Comparison of ENCODE assay signal across 4 cellular contexts in genomic region chr10:73394325-73394724, GRCh38. TPM values are rescaled to one million over a fixed set of nuclear protein-coding genes. Genes with fewer than 3 reads are reported as not detected.
DNase-seq lines count a peak whose midpoint lies in the region; ATAC-seq, FAIRE-seq and TF ChIP-seq lines count a peak whose summit lies in the region.
"Not testable (repeated sequence)": the region's sequence is repeated elsewhere in the genome, so short reads cannot be mapped to it uniquely, and the experiment has no call there.
"Had no signal": no experiment of that assay in that cellular context is flagged by ENCODE, and none has a peak within 500 bp of the region (broad histone marks: within the 10 kb centered on the region; RNA-seq: fewer than 3 reads in every experiment).

No MANE protein-coding gene starts in this region.

- ATAC-seq in K562, result not testable (repeated sequence)

- not testable (repeated sequence) for H3K9me3 ChIP-seq in HEK293 (ENCODE audit: control insufficient read depth, insufficient read depth, low read depth, low read length); K562 (replicated peaks; ENCODE audit: control insufficient read depth, insufficient read depth, low read depth, low read length)

- H4K20me1 ChIP-seq in K562 (replicated peaks; ENCODE audit: control insufficient read depth, insufficient read depth, low read length), result not testable (repeated sequence)

- intact Hi-C loops in K562 (cut with micrococcal nuclease), result not testable (repeated sequence)

- CTCF ChIA-PET in HEK293 (lab: Yijun Ruan, JAX); K562 (lab: Yijun Ruan, JAX; ENCODE audit: low intra/inter-chr PET ratio): not testable (repeated sequence)

- not testable (repeated sequence) for H3K27ac ChIP-seq in HEK293 (ENCODE audit: extremely low read depth, low read depth, low read length); K562 (ENCODE audit: extremely low read depth, low read depth, low read length)

- H3K36me3 ChIP-seq in HEK293 (ENCODE audit: control insufficient read depth in 2 of 2, insufficient read depth in 1 of 2, low read length in 2 of 2), result peaks cover 34 to 56% of the 10 kb centered on the region in 2 experiments
- peaks cover 70% of the 10 kb centered on the region for H3K36me3 ChIP-seq in K562 (ENCODE audit: control insufficient read depth, insufficient read depth, low read length)

- TF ChIP-seq EP300 in K562 (IDR thresholded peaks at IDR 0.05; ENCODE audit: low read length), result not testable (repeated sequence)

- not testable (repeated sequence) for H3K9ac ChIP-seq in K562 (ENCODE audit: insufficient read depth in 1 of 2, low read depth in 2 of 2, low read length in 2 of 2)

- POLR2A ChIA-PET in HEK293 (lab: Yijun Ruan, JAX); K562 (lab: Yijun Ruan, JAX): not testable (repeated sequence)

- TF ChIP-seq RAD21 in K562 (CRISPR knock-in tag; conservative IDR thresholded peaks at IDR 0.05 in 1 of 2, IDR thresholded peaks at IDR 0.05 in 1 of 2), result not testable (repeated sequence)

- H3K79me2 ChIP-seq in K562 (ENCODE audit: control insufficient read depth, insufficient read depth, low read length), result peaks cover 19% of the 10 kb centered on the region; the same call in 2 of the 3 replicates

- not testable (repeated sequence) for H3K4me1 ChIP-seq in HEK293 (ENCODE audit: control insufficient read depth, insufficient read depth, low read length); K562 (replicated peaks in 1 of 2; ENCODE audit: control insufficient read depth in 2 of 2, insufficient read depth in 2 of 2, low read length in 2 of 2)

- TF ChIP-seq POLR2A in K562 (conservative IDR thresholded peaks at IDR 0.05), result not testable (repeated sequence)

- H3K4me3 ChIP-seq in HEK293 (ENCODE audit: low read depth, low read length); K562: not testable (repeated sequence)

- TF ChIP-seq CTCF in HEK293 (tag by site-specific recombination; IDR thresholded peaks at IDR 0.05); K562 (IDR thresholded peaks at IDR 0.05 in 2 of 3, conservative IDR thresholded peaks at IDR 0.05 in 1 of 3; ENCODE audit: insufficient read depth in 2 of 3, low read depth in 1 of 3, low read length in 3 of 3): not testable (repeated sequence)

- H3K4me2 ChIP-seq in K562 (ENCODE audit: insufficient read depth, low read length), result not testable (repeated sequence)

- in situ Hi-C loops in K562 (cut with MboI), result not testable (repeated sequence)

- 91% methylated on average over 3 of the region's 4 CpGs for WGBS in K562 (ENCODE audit: insufficient coverage, low coverage, missing lambda C conversion rate)

- H3K9me1 ChIP-seq in K562 (ENCODE audit: control insufficient read depth, insufficient read depth, low read length), result not testable (repeated sequence)

- H2AFZ ChIP-seq in K562 (ENCODE audit: low read depth, low read length), result not testable (repeated sequence)

- not testable (repeated sequence) for FAIRE-seq in K562 (lab: Jason Lieb, UNC)

- not testable (repeated sequence) for H3K27me3 ChIP-seq in K562 (ENCODE audit: control insufficient read depth in 2 of 2, insufficient read depth in 2 of 2, low read length in 2 of 2)

- BruUV-seq in K562 (replicated peaks; lab: Mats Ljungman, UMichigan), result not testable (repeated sequence)

- DNase-seq in K562 (ENCODE audit: extremely low read depth in 1 of 4, low spot score in 3 of 4), result not testable (repeated sequence)

TF ChIP-seq in HEK293, 187 proteins besides CTCF, POLR2A, EP300 and RAD21:
- peak; percentile 94 for TF ChIP-seq ZNF146 (tag by site-specific recombination; IDR thresholded peaks at IDR 0.05)

TF ChIP-seq in K562, 482 proteins besides CTCF, POLR2A, EP300 and RAD21:
- TF ChIP-seq BCOR (IDR thresholded peaks at IDR 0.05), result 0 out of 2 replicates have a peak, but pooled peaks have one; percentile 19

RNA-seq across cellular contexts. Expression of gene ANXA7, which starts 19.5 kb away (rescaled TPM):
- total RNA-seq in K562 (2011; cell fraction: chromatin; rRNA removed; ENCODE audit: low replicate concordance), result 64.3 and 71.3 TPM in 2 replicates
- total RNA-seq in K562 (2011; cell fraction: nucleolus; rRNA removed), result 44.9 and 47.4 TPM in 2 replicates
- total RNA-seq in K562 (2011; cell fraction: nucleoplasm; rRNA removed), result 53.4 and 64.1 TPM in 2 replicates
- 79.8 and 81.6 TPM in 2 replicates for total RNA-seq in K562 (2014; rRNA removed)
- total RNA-seq in K562 (2014; rRNA removed; fragmentation: Illumina TruSeq; extraction: Trizol), result 137 and 145 TPM in 2 replicates
- 109 and 118 TPM in 2 replicates for total RNA-seq in K562 (2015; rRNA removed; fragmentation: Illumina TruSeq; extraction: Trizol)
- 157 and 158 TPM in 2 replicates for total RNA-seq in K562 (2021)
- 130 TPM in 2 replicates for polyA plus RNA-seq in K562 (2011; rRNA removed)
- polyA plus RNA-seq in K562 (2011; cell fraction: cytosol; rRNA removed), result 86.8 and 107 TPM in 2 replicates
- polyA plus RNA-seq in K562 (2011; cell fraction: nucleus; rRNA removed), result 61.5 and 74.3 TPM in 2 replicates
- polyA plus RNA-seq in K562 (2012), result 113 and 129 TPM in 2 replicates
- 133 and 150 TPM in 2 replicates for polyA plus RNA-seq in K562 (2014; fragmentation: Illumina TruSeq; extraction: Trizol)
- polyA plus RNA-seq in K562 (2014; fragmentation: Nextera tagmentation; extraction: Ambion mirVana), result 100 to 1,000 TPM in 1 of 2 experiments, 10 to 100 TPM in 1; 86.4 to 122 TPM
- 97.1 and 107 TPM in 2 replicates for polyA plus RNA-seq in K562 (2014; rRNA removed)
- polyA minus RNA-seq in K562 (2011; rRNA and poly(A)+ RNA removed), result 122 and 135 TPM in 2 replicates
- polyA minus RNA-seq in K562 (2011; cell fraction: cytosol; rRNA and poly(A)+ RNA removed), result 65.9 and 97.0 TPM in 2 replicates
- 29.2 and 41.3 TPM in 2 replicates for polyA minus RNA-seq in K562 (2011; cell fraction: nucleus; rRNA and poly(A)+ RNA removed)

RNA-seq across cellular contexts. Expression of gene CFAP70, which starts 35.7 kb away (rescaled TPM):
- total RNA-seq in K562 (2011; cell fraction: chromatin; rRNA removed; ENCODE audit: low replicate concordance), result 1.5 and 4.2 TPM in 2 replicates
- total RNA-seq in K562 (2011; cell fraction: nucleolus; rRNA removed), result 0.83 and 1.2 TPM in 2 replicates
- total RNA-seq in K562 (2011; cell fraction: nucleoplasm; rRNA removed), result 1.4 and 1.7 TPM in 2 replicates
- total RNA-seq in K562 (2014; rRNA removed) (0.27 and 0.45 TPM in 2 replicates), K562 (2014; rRNA removed; fragmentation: Illumina TruSeq; extraction: Trizol) (1.2 and 1.4 TPM in 2 replicates), K562 (2015; rRNA removed; fragmentation: Illumina TruSeq; extraction: Trizol) (1.4 and 1.6 TPM in 2 replicates), K562 (2021) (0.86 and 0.92 TPM in 2 replicates)
- polyA plus RNA-seq in K562 (2011; rRNA removed) (0.82 and 2.2 TPM in 2 replicates), K562 (2014; fragmentation: Illumina TruSeq; extraction: Trizol) (0.76 and 1.6 TPM in 2 replicates), K562 (2014; fragmentation: Nextera tagmentation; extraction: Ambion mirVana) (under 1 TPM; 0.52 to 0.60 TPM), K562 (2014; rRNA removed) (1.1 and 1.3 TPM in 2 replicates)
- 0.09 and 0.65 TPM in 2 replicates for polyA plus RNA-seq in K562 (2011; cell fraction: cytosol; rRNA removed)
- polyA plus RNA-seq in K562 (2011; cell fraction: nucleus; rRNA removed), result 2.8 and 8.3 TPM in 2 replicates
- polyA plus RNA-seq in K562 (2012), result 1.5 and 7.8 TPM in 2 replicates
- 0.42 and 2.0 TPM in 2 replicates for polyA minus RNA-seq in K562 (2011; rRNA and poly(A)+ RNA removed)
- 0.27 and 0.48 TPM in 2 replicates for polyA minus RNA-seq in K562 (2011; cell fraction: cytosol; rRNA and poly(A)+ RNA removed)
- 0.54 and 2.4 TPM in 2 replicates for polyA minus RNA-seq in K562 (2011; cell fraction: nucleus; rRNA and poly(A)+ RNA removed)
- polyA plus RNA-seq: CD8-positive, alpha-beta memory T cell had no signal

RNA-seq across cellular contexts. Expression of gene MSS51, which starts 39.0 kb away (rescaled TPM):
- 15.0 and 16.0 TPM in 2 replicates for total RNA-seq in K562 (2011; cell fraction: chromatin; rRNA removed; ENCODE audit: low replicate concordance)
- 6.0 and 6.4 TPM in 2 replicates for total RNA-seq in K562 (2011; cell fraction: nucleolus; rRNA removed)
- 9.8 and 12.7 TPM in 2 replicates for total RNA-seq in K562 (2011; cell fraction: nucleoplasm; rRNA removed)
- total RNA-seq in K562 (2014; rRNA removed) (0.77 and 0.90 TPM in 2 replicates), K562 (2014; rRNA removed; fragmentation: Illumina TruSeq; extraction: Trizol) (0.89 and 1.3 TPM in 2 replicates), K562 (2015; rRNA removed; fragmentation: Illumina TruSeq; extraction: Trizol) (1.2 TPM in 2 replicates), K562 (2021) (1.1 and 1.3 TPM in 2 replicates)
- polyA plus RNA-seq in K562 (2011; rRNA removed) (1.8 and 2.6 TPM in 2 replicates), K562 (2014; fragmentation: Illumina TruSeq; extraction: Trizol) (0.71 and 1.1 TPM in 2 replicates), K562 (2014; fragmentation: Nextera tagmentation; extraction: Ambion mirVana) (under 1 TPM; 0.28 to 0.49 TPM), K562 (2014; rRNA removed) (1.2 and 1.5 TPM in 2 replicates)
- 0.75 and 2.0 TPM in 2 replicates for polyA plus RNA-seq in K562 (2011; cell fraction: cytosol; rRNA removed)
- 8.3 and 11.0 TPM in 2 replicates for polyA plus RNA-seq in K562 (2011; cell fraction: nucleus; rRNA removed)
- polyA plus RNA-seq in K562 (2012), result 0.57 and 1.9 TPM in 2 replicates
- polyA minus RNA-seq in K562 (2011; rRNA and poly(A)+ RNA removed), result 1.3 and 2.5 TPM in 2 replicates
- polyA minus RNA-seq in K562 (2011; cell fraction: cytosol; rRNA and poly(A)+ RNA removed), result 0.76 and 1.5 TPM in 2 replicates
- polyA minus RNA-seq in K562 (2011; cell fraction: nucleus; rRNA and poly(A)+ RNA removed), result 2.6 and 5.2 TPM in 2 replicates
- polyA plus RNA-seq: CD14-positive monocyte had no signal
